In the genomic region with DNA sequence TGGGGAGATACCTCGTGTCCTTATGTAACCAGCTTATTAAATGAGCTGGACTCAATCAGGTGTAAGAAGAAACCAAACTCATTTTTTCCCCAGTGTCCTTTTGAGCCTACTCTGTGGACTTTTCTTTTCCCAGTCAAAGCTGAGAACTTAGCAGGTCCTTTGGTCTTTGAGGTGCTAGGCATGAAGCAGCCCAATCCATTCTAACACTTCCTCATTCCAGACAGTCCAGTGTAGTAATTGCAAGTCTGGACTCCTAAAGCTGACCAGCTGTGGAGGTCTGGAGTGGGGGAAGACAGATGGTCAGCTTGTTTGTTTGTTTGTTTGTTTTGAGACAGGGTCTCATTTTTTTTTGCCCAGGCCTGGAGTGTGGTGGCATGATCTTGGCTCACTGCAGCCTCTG, we compare ENCODE assay signal across 19 cellular contexts. TPM values are rescaled to one million over a fixed set of nuclear protein-coding genes. Genes with fewer than 3 reads are reported as not detected.
DNase-seq lines count a peak whose midpoint lies in the region; ATAC-seq and TF ChIP-seq lines count a peak whose summit lies in the region.
"Had no signal": no experiment of that assay in that cellular context is flagged by ENCODE, and none has a peak within 500 bp of the region (broad histone marks: within the 10 kb centered on the region; RNA-seq: fewer than 3 reads in every experiment).

No MANE protein-coding gene starts in this region.

- no peaks in the 10 kb centered on the region for H3K27me3 Mint-ChIP-seq in effector memory CD8-positive, alpha-beta T cell
- no peaks in the 10 kb centered on the region for H3K27me3 Mint-ChIP-seq in natural killer cell treated with Interleukin-12 subunit alpha and Interleukin-12 subunit beta and Interleukin-15 and Interleukin-18, amount 100 ng/mL, for 72 hours

- peaks cover 0 to 4% of the 10 kb centered on the region in 2 donors for H3K4me1 Mint-ChIP-seq in effector memory CD8-positive, alpha-beta T cell (ENCODE audit: low read depth in 2 of 2)
- no peaks in the 10 kb centered on the region for H3K4me1 Mint-ChIP-seq in natural killer cell treated with Interleukin-12 subunit alpha and Interleukin-12 subunit beta and Interleukin-15 and Interleukin-18, amount 100 ng/mL, for 72 hours (ENCODE audit: low read depth in 2 of 2)

- H3K36me3 ChIP-seq in gastrocnemius medialis: peaks cover 0 to 15% of the 10 kb centered on the region in 2 donors
- H3K36me3 ChIP-seq: SJCRH30 had no signal

- no peaks in the 10 kb centered on the region for H3K9me3 Mint-ChIP-seq in effector memory CD8-positive, alpha-beta T cell
- H3K9me3 Mint-ChIP-seq in natural killer cell treated with Interleukin-12 subunit alpha and Interleukin-12 subunit beta and Interleukin-15 and Interleukin-18, amount 100 ng/mL, for 72 hours: no peaks in the 10 kb centered on the region
- H3K9me3 Mint-ChIP-seq: CD4-positive, alpha-beta T cell had no signal

- no peak overlapping the region for H3K27ac Mint-ChIP-seq in effector memory CD8-positive, alpha-beta T cell
- no peak overlapping the region for H3K27ac Mint-ChIP-seq in natural killer cell treated with Interleukin-12 subunit alpha and Interleukin-12 subunit beta and Interleukin-15 and Interleukin-18, amount 100 ng/mL, for 72 hours
- H3K27ac Mint-ChIP-seq: CD4-positive, alpha-beta T cell had no signal

- H3K4me3 ChIP-seq in gastrocnemius medialis: no peak overlapping the region
- H3K4me3 ChIP-seq: PC-9, SJCRH30 had no signal

- H3K4me1 ChIP-seq in gastrocnemius medialis: peaks cover 10 to 23% of the 10 kb centered on the region in 2 donors
- H3K4me1 ChIP-seq: SJCRH30 had no signal

- peaks cover 2% of the 10 kb centered on the region for H3K36me3 Mint-ChIP-seq in effector memory CD8-positive, alpha-beta T cell (ENCODE audit: insufficient read depth)
- H3K36me3 Mint-ChIP-seq in natural killer cell treated with Interleukin-12 subunit alpha and Interleukin-12 subunit beta and Interleukin-15 and Interleukin-18, amount 100 ng/mL, for 72 hours: no peaks in the 10 kb centered on the region

- H3K27me3 ChIP-seq in gastrocnemius medialis: no peaks in the 10 kb centered on the region
- H3K27me3 ChIP-seq: SJCRH30 had no signal

- no peak for TF ChIP-seq POLR2A in gastrocnemius medialis (IDR thresholded peaks at IDR 0.05)

- intact Hi-C loops in left ventricle myocardium superior (cut with micrococcal nuclease): no loop called here
- intact Hi-C loops in gastrocnemius medialis (cut with DNase I; ENCODE audit: low total_unique reads): no loop called here

- in situ Hi-C loops in gastrocnemius medialis (cut with MboI; ENCODE audit: low sequenced_read_pairs in 4 of 4): no loop called here

- no peaks in the 10 kb centered on the region for H3K9me3 ChIP-seq in gastrocnemius medialis
- H3K9me3 ChIP-seq: SJCRH30 had no signal

- DNase-seq in NOMO-1 treated with DMSO at 0.1 percent for 48 hours (lab: John Stamatoyannopoulos, UW; ENCODE audit: unreplicated experiment) (peak; percentile 3), NOMO-1 treated with dmso at 0.1 percent for 144 hours (lab: John Stamatoyannopoulos, UW; ENCODE audit: unreplicated experiment) (no peak), GM03348 (ENCODE audit: low spot score) (peak; percentile 71), left ventricle myocardium superior (no peak), gastrocnemius medialis (no peak)
- DNase-seq in effector memory CD8-positive, alpha-beta T cell: no peak
- DNase-seq in natural killer cell treated with Interleukin-12 subunit alpha and Interleukin-12 subunit beta and Interleukin-15 and Interleukin-18, amount 100 ng/mL, for 72 hours (ENCODE audit: low spot score): no peak
- DNase-seq: 8988T; CD4-positive, alpha-beta T cell; DMS153; GOT3; KG1; NCI-H1105 treated with DMSO at 0.1 percent for 48 hours; NCI-H187; NCI-H226; SJCRH30 had no signal

- no peak overlapping the region for H3K27ac ChIP-seq in gastrocnemius medialis
- H3K27ac ChIP-seq: PC-9, RWPE1, SJCRH30 had no signal

- H3K4me3 Mint-ChIP-seq in effector memory CD8-positive, alpha-beta T cell: no peak overlapping the region
- no peak overlapping the region for H3K4me3 Mint-ChIP-seq in natural killer cell treated with Interleukin-12 subunit alpha and Interleukin-12 subunit beta and Interleukin-15 and Interleukin-18, amount 100 ng/mL, for 72 hours
- H3K4me3 Mint-ChIP-seq: CD4-positive, alpha-beta T cell had no signal

- TF ChIP-seq CTCF in gastrocnemius medialis (IDR thresholded peaks at IDR 0.05 in 4 of 5, conservative IDR thresholded peaks at IDR 0.05 in 1 of 5): no peak

- ATAC-seq in left ventricle myocardium superior: peak; percentile 12
- ATAC-seq in gastrocnemius medialis: peak; percentile 29 to 37
- ATAC-seq in GM19455 (IDR thresholded peaks at IDR 0.05; ENCODE audit: unreplicated experiment): no peak
- no peak for ATAC-seq in effector memory CD8-positive, alpha-beta T cell (replicated peaks)
- ATAC-seq in natural killer cell treated with Interleukin-12 subunit alpha and Interleukin-12 subunit beta and Interleukin-15 and Interleukin-18, amount 100 ng/mL, for 72 hours: no peak

RNA-seq across cellular contexts. Expression of gene ANGPTL2, which starts 38.8 kb away (rescaled TPM):
- 27.4 TPM for total RNA-seq in left ventricle myocardium superior
- 10 to 100 TPM in 3 of 4 donors, 1 to 10 TPM in 1; 9.1 to 48.3 (median 12.1) TPM for total RNA-seq in gastrocnemius medialis
- not detected for total RNA-seq in natural killer cell treated with Interleukin-12 subunit alpha and Interleukin-12 subunit beta and Interleukin-15 and Interleukin-18, amount 100 ng/mL, for 72 hours
- total RNA-seq: CD4-positive, alpha-beta T cell had no signal

Comparison
In these comparisons a context has a peak if more than half of its experiments do, and no peak if none do; other contexts are left out.
1. DNase-seq: peak in NOMO-1 treated with DMSO at 0.1 percent for 48 hours (single experiment) and GM03348 (single experiment); none in NOMO-1 treated with dmso at 0.1 percent for 144 hours (single experiment), left ventricle myocardium superior (single experiment), gastrocnemius medialis (0 of 2), effector memory CD8-positive, alpha-beta T cell (0 of 3) and natural killer cell treated with Interleukin-12 subunit alpha and Interleukin-12 subunit beta and Interleukin-15 and Interleukin-18, amount 100 ng/mL, for 72 hours (single experiment).
2. ATAC-seq: peak in left ventricle myocardium superior (single experiment) and gastrocnemius medialis (2 of 2); none in GM19455 (single experiment), effector memory CD8-positive, alpha-beta T cell (single experiment) and natural killer cell treated with Interleukin-12 subunit alpha and Interleukin-12 subunit beta and Interleukin-15 and Interleukin-18, amount 100 ng/mL, for 72 hours (0 of 2).
3. RNA of gene ANGPTL2, which starts 38.8 kb away (total RNA-seq): 27.4 TPM in left ventricle myocardium superior (single experiment) and 9.1 to 48.3 TPM in gastrocnemius medialis; not detected in natural killer cell treated with Interleukin-12 subunit alpha and Interleukin-12 subunit beta and Interleukin-15 and Interleukin-18, amount 100 ng/mL, for 72 hours; every median in the first group is over 10 times any median in the second.